In genomic region chr2:240696469-240696868, GRCh38 we compare ENCODE assay signal across 18 cellular contexts. TPM values are rescaled to one million over a fixed set of nuclear protein-coding genes. Genes with fewer than 3 reads are reported as not detected.
"Had no signal": no experiment of that assay in that cellular context is flagged by ENCODE, and none has a peak within 500 bp of the region (broad histone marks: within the 10 kb centered on the region; RNA-seq: fewer than 3 reads in every experiment).

No MANE protein-coding gene starts in this region.

RNA-seq across cellular contexts. Expression of gene AQP12A, which starts 4.8 kb away (rescaled TPM):
- total RNA-seq: activated naive CD4-positive, alpha-beta T cell treated with anti-CD3 and anti-CD28 coated beads for 36 hours; activated naive CD4-positive, alpha-beta T cell treated with anti-CD3 and anti-CD28 coated beads, Interleukin-2, amount 50 U/mL, for 72 hours; activated naive CD8-positive, alpha-beta T cell treated with anti-CD3 and anti-CD28 coated beads for 36 hours; activated naive CD8-positive, alpha-beta T cell treated with anti-CD3 and anti-CD28 coated beads, Interleukin-2, amount 10 ng/mL, durations not matched to agents 7 days and 5 days; activated T-cell treated with anti-CD3 and anti-CD28 coated beads, Interleukin-2, amount 50 U/mL, for 4 hours; activated T-cell treated with anti-CD3 and anti-CD28 coated beads, Interleukin-2, amount 50 U/mL, for 72 hours; activated T-helper 1 cell treated with anti-CD3 and anti-CD28 coated beads, Interleukin-12 subunit alpha, Interleukin-12 subunit beta, Interleukin-2, Interleukin-4 antibody, amounts not matched to agents 30 ng/mL and 10 ng/mL and 1 ng/mL, durations not matched to agents 14 hours and 24 hours and 36 hours; activated T-helper 17 cell treated with anti-CD3 and anti-CD28 coated beads, Interleukin-2, amount 50 U/mL, for 72 hours; activated T-helper 2 cell treated with anti-CD3 and anti-CD28 coated beads, Interferon-gamma antibody, Interleukin-2, Interleukin-4, amounts not matched to agents 10 μg/mL and 5 μg/mL and 100 μg/mL, durations not matched to agents 14 hours and 24 hours and 36 hours; adrenal gland; aorta; ascending aorta; astrocyte; breast epithelium; cardiac muscle cell; cardiac septum; cerebellum; chondrocyte had no signal
- polyA plus RNA-seq: adrenal gland, cardiac muscle cell had no signal

RNA-seq across cellular contexts. Expression of gene AQP12B, which starts 13.8 kb away (rescaled TPM):
- total RNA-seq: activated naive CD4-positive, alpha-beta T cell treated with anti-CD3 and anti-CD28 coated beads for 36 hours; activated naive CD4-positive, alpha-beta T cell treated with anti-CD3 and anti-CD28 coated beads, Interleukin-2, amount 50 U/mL, for 72 hours; activated naive CD8-positive, alpha-beta T cell treated with anti-CD3 and anti-CD28 coated beads for 36 hours; activated naive CD8-positive, alpha-beta T cell treated with anti-CD3 and anti-CD28 coated beads, Interleukin-2, amount 10 ng/mL, durations not matched to agents 7 days and 5 days; activated T-cell treated with anti-CD3 and anti-CD28 coated beads, Interleukin-2, amount 50 U/mL, for 4 hours; activated T-cell treated with anti-CD3 and anti-CD28 coated beads, Interleukin-2, amount 50 U/mL, for 72 hours; activated T-helper 1 cell treated with anti-CD3 and anti-CD28 coated beads, Interleukin-12 subunit alpha, Interleukin-12 subunit beta, Interleukin-2, Interleukin-4 antibody, amounts not matched to agents 30 ng/mL and 10 ng/mL and 1 ng/mL, durations not matched to agents 14 hours and 24 hours and 36 hours; activated T-helper 17 cell treated with anti-CD3 and anti-CD28 coated beads, Interleukin-2, amount 50 U/mL, for 72 hours; activated T-helper 2 cell treated with anti-CD3 and anti-CD28 coated beads, Interferon-gamma antibody, Interleukin-2, Interleukin-4, amounts not matched to agents 10 μg/mL and 5 μg/mL and 100 μg/mL, durations not matched to agents 14 hours and 24 hours and 36 hours; adrenal gland; aorta; ascending aorta; astrocyte; breast epithelium; cardiac muscle cell; cardiac septum; cerebellum; chondrocyte had no signal
- polyA plus RNA-seq: cardiac muscle cell had no signal
